ENCODE assay signal across 19 cellular contexts in genomic region chr2:217949448-217949847, GRCh38. TPM values are rescaled to one million over a fixed set of nuclear protein-coding genes. Genes with fewer than 3 reads are reported as not detected.
"Had no signal": no experiment of that assay in that cellular context is flagged by ENCODE, and none has a peak within 500 bp of the region (broad histone marks: within the 10 kb centered on the region; RNA-seq: fewer than 3 reads in every experiment).

No MANE protein-coding gene starts in this region.

- ATAC-seq: activated CD8-positive, alpha-beta T cell treated with anti-CD3 and anti-CD28 coated beads, Interleukin-2, amount 10 ng/mL, durations not matched to agents 7 days and 5 days; foreskin keratinocyte; left colon; naive thymus-derived CD8-positive, alpha-beta T cell; psoas muscle; sciatic nerve; stimulated activated effector memory CD8-positive, alpha-beta T cell treated with anti-CD3 and anti-CD28 coated beads, Interleukin-12 subunit alpha, Interleukin-12 subunit beta, amount 100 ng/mL, for 72 hours had no signal

- H3K36me3 Mint-ChIP-seq: activated naive CD8-positive, alpha-beta T cell treated with anti-CD3 and anti-CD28 coated beads for 36 hours; naive thymus-derived CD8-positive, alpha-beta T cell; stimulated activated effector memory CD8-positive, alpha-beta T cell treated with anti-CD3 and anti-CD28 coated beads, Interleukin-12 subunit alpha, Interleukin-12 subunit beta, amount 100 ng/mL, for 72 hours had no signal

- H3K4me3 ChIP-seq: lung, psoas muscle, tibial nerve had no signal

- H3K9me3 Mint-ChIP-seq: activated naive CD8-positive, alpha-beta T cell treated with anti-CD3 and anti-CD28 coated beads for 36 hours; activated T-helper 1 cell treated with anti-CD3 and anti-CD28 coated beads, Interleukin-12 subunit alpha, Interleukin-12 subunit beta, Interleukin-2, Interleukin-4 antibody, amounts not matched to agents 30 ng/mL and 10 ng/mL and 1 ng/mL, durations not matched to agents 14 hours and 24 hours and 36 hours; naive thymus-derived CD8-positive, alpha-beta T cell; stimulated activated effector memory CD8-positive, alpha-beta T cell treated with anti-CD3 and anti-CD28 coated beads, Interleukin-12 subunit alpha, Interleukin-12 subunit beta, amount 100 ng/mL, for 72 hours; T-helper 1 cell treated with Interleukin-12 subunit alpha and Interleukin-12 subunit beta and Interleukin-4 antibody, amounts not matched to agents 30 μg/mL and 1 μg/mL, for 36 hours had no signal

- H3K4me1 ChIP-seq: foreskin keratinocyte had no signal

- H3K9me3 ChIP-seq: psoas muscle, tibial nerve had no signal

- H3K27ac Mint-ChIP-seq: activated naive CD8-positive, alpha-beta T cell treated with anti-CD3 and anti-CD28 coated beads for 36 hours; activated T-helper 1 cell treated with anti-CD3 and anti-CD28 coated beads, Interleukin-12 subunit alpha, Interleukin-12 subunit beta, Interleukin-2, Interleukin-4 antibody, amounts not matched to agents 30 ng/mL and 10 ng/mL and 1 ng/mL, durations not matched to agents 14 hours and 24 hours and 36 hours; stimulated activated effector memory CD8-positive, alpha-beta T cell treated with anti-CD3 and anti-CD28 coated beads, Interleukin-12 subunit alpha, Interleukin-12 subunit beta, amount 100 ng/mL, for 72 hours; T-helper 1 cell treated with Interleukin-12 subunit alpha and Interleukin-12 subunit beta and Interleukin-4 antibody, amounts not matched to agents 30 μg/mL and 1 μg/mL, for 36 hours had no signal

- H3K36me3 ChIP-seq: brain microvascular endothelial cell, tibial nerve had no signal

- H3K4me1 Mint-ChIP-seq: activated naive CD8-positive, alpha-beta T cell treated with anti-CD3 and anti-CD28 coated beads for 36 hours; naive thymus-derived CD8-positive, alpha-beta T cell; stimulated activated effector memory CD8-positive, alpha-beta T cell treated with anti-CD3 and anti-CD28 coated beads, Interleukin-12 subunit alpha, Interleukin-12 subunit beta, amount 100 ng/mL, for 72 hours had no signal

- DNase-seq: activated CD4-positive, alpha-beta T cell treated with anti-CD3 and anti-CD28 coated beads for 48 hours; activated CD8-positive, alpha-beta memory T cell treated with anti-CD3 and anti-CD28 coated beads, Interleukin-2, amount 50 U/mL, for 4 hours; activated CD8-positive, alpha-beta T cell treated with anti-CD3 and anti-CD28 coated beads, Interleukin-2, amount 10 ng/mL, durations not matched to agents 7 days and 5 days; activated naive CD8-positive, alpha-beta T cell treated with anti-CD3 and anti-CD28 coated beads for 36 hours; amygdala; brain microvascular endothelial cell; effector CD8-positive, alpha-beta T cell; left colon; naive thymus-derived CD8-positive, alpha-beta T cell; nucleus accumbens; psoas muscle; stimulated activated CD4-positive, alpha-beta T cell treated with anti-CD3 and anti-CD28 coated beads, Interleukin-1b, Interleukin-23, amount 100 ng/mL, for 48 hours had no signal

- H3K4me3 Mint-ChIP-seq: activated CD8-positive, alpha-beta T cell treated with anti-CD3 and anti-CD28 coated beads, Interleukin-2, amount 10 ng/mL, durations not matched to agents 7 days and 5 days; activated naive CD8-positive, alpha-beta T cell treated with anti-CD3 and anti-CD28 coated beads for 36 hours; activated T-helper 1 cell treated with anti-CD3 and anti-CD28 coated beads, Interleukin-12 subunit alpha, Interleukin-12 subunit beta, Interleukin-2, Interleukin-4 antibody, amounts not matched to agents 30 ng/mL and 10 ng/mL and 1 ng/mL, durations not matched to agents 14 hours and 24 hours and 36 hours; naive thymus-derived CD8-positive, alpha-beta T cell; stimulated activated effector memory CD8-positive, alpha-beta T cell treated with anti-CD3 and anti-CD28 coated beads, Interleukin-12 subunit alpha, Interleukin-12 subunit beta, amount 100 ng/mL, for 72 hours; T-helper 1 cell treated with Interleukin-12 subunit alpha and Interleukin-12 subunit beta and Interleukin-4 antibody, amounts not matched to agents 30 μg/mL and 1 μg/mL, for 36 hours had no signal

- H3K27me3 ChIP-seq: brain microvascular endothelial cell, tibial nerve had no signal

- H3K27ac ChIP-seq: brain microvascular endothelial cell, foreskin keratinocyte, psoas muscle had no signal

RNA-seq across cellular contexts. Expression of gene TNS1, which starts 53.3 kb away (rescaled TPM):
- polyA plus RNA-seq: naive thymus-derived CD8-positive, alpha-beta T cell had no signal
